34 cellular contexts compared by ENCODE assay signal in genomic region chr5:91906027-91906426, GRCh38.
"Had no signal": no experiment of that assay in that cellular context is flagged by ENCODE, and none has a peak within 500 bp of the region (broad histone marks: within the 10 kb centered on the region; RNA-seq: fewer than 3 reads in every experiment).

No MANE protein-coding gene starts in this region.

- H3K36me3 ChIP-seq: adrenal gland, brain microvascular endothelial cell, breast epithelium had no signal

- ATAC-seq: activated CD8-positive, alpha-beta T cell treated with anti-CD3 and anti-CD28 coated beads for 36 hours; activated naive CD4-positive, alpha-beta T cell treated with anti-CD3 and anti-CD28 coated beads, Interleukin-2, amount 50 U/mL, for 72 hours; activated T-cell treated with anti-CD3 and anti-CD28 coated beads, Interleukin-2, amount 50 U/mL, for 4 hours; activated T-cell treated with anti-CD3 and anti-CD28 coated beads, Interleukin-2, amount 50 U/mL, for 72 hours; activated T-helper 17 cell treated with anti-CD3 and anti-CD28 coated beads, Interleukin-2, amount 50 U/mL, for 72 hours; body of pancreas had no signal

- H3K4me1 ChIP-seq: adrenal gland, body of pancreas, breast epithelium had no signal

- H3K4me3 ChIP-seq: adrenal gland, body of pancreas, breast epithelium had no signal

- H3K9me3 ChIP-seq: body of pancreas, breast epithelium had no signal

- H3K27ac ChIP-seq: adrenal gland, body of pancreas, brain microvascular endothelial cell, breast epithelium, VCaP had no signal

- H3K27me3 ChIP-seq: adrenal gland, body of pancreas, brain microvascular endothelial cell, breast epithelium had no signal

- DNase-seq: activated B cell treated with CpG ODN at 0.5 μM for 24 hours; activated CD4-positive, alpha-beta memory T cell treated with anti-CD3 and anti-CD28 coated beads for 36 hours; activated CD4-positive, alpha-beta T cell treated with anti-CD3 and anti-CD28 coated beads for 4 hours; activated CD4-positive, alpha-beta T cell treated with anti-CD3 and anti-CD28 coated beads, Interleukin-2, amount 10 ng/mL, durations not matched to agents 24 days and 14 days; activated CD4-positive, alpha-beta T cell treated with anti-CD3 and anti-CD28 coated beads, Interleukin-2, amount 50 U/mL, for 1 hour; activated CD4-positive, alpha-beta T cell treated with anti-CD3 and anti-CD28 coated beads, Interleukin-2, amount 50 U/mL, for 4 hours; activated CD4-positive, CD25-positive, alpha-beta regulatory T cell treated with anti-CD3 and anti-CD28 coated beads, Interleukin-2, amount 50 U/mL, for 72 hours; activated CD8-positive, alpha-beta memory T cell treated with anti-CD3 and anti-CD28 coated beads, Interleukin-2, amount 50 U/mL, for 4 hours; activated CD8-positive, alpha-beta T cell treated with anti-CD3 and anti-CD28 coated beads for 36 hours; activated effector memory CD4-positive, alpha-beta T cell treated with anti-CD3 and anti-CD28 coated beads, Interleukin-2, amount 50 U/mL, for 16 hours; activated gamma-delta T cell treated with Interleukin-2 at 50 U/mL for 16 hours; activated naive CD4-positive, alpha-beta T cell; activated naive CD4-positive, alpha-beta T cell treated with anti-CD3 and anti-CD28 coated beads for 36 hours; activated naive CD4-positive, alpha-beta T cell treated with anti-CD3 and anti-CD28 coated beads, Interleukin-2, amount 50 U/mL, for 16 hours; activated naive CD8-positive, alpha-beta T cell treated with anti-CD3 and anti-CD28 coated beads for 36 hours; activated T-cell treated with anti-CD3 and anti-CD28 coated beads for 4 hours; activated T-cell treated with anti-CD3 and anti-CD28 coated beads, Interleukin-2, amount 50 U/mL, for 1 hour; activated T-cell treated with anti-CD3 and anti-CD28 coated beads, Interleukin-2, amount 50 U/mL, for 4 hours; activated T-cell treated with anti-CD3 and anti-CD28 coated beads, Interleukin-2, amount 50 U/mL, for 72 hours; adrenal gland; amniotic stem cell; aorta; body of pancreas; brain microvascular endothelial cell; central memory CD4-positive, alpha-beta T cell; T-helper 1 cell; T-helper 2 cell; T-helper 9 cell had no signal

- FAIRE-seq: astrocyte, TTC549 had no signal
